25 cellular contexts compared by ENCODE assay signal in the genomic region with DNA sequence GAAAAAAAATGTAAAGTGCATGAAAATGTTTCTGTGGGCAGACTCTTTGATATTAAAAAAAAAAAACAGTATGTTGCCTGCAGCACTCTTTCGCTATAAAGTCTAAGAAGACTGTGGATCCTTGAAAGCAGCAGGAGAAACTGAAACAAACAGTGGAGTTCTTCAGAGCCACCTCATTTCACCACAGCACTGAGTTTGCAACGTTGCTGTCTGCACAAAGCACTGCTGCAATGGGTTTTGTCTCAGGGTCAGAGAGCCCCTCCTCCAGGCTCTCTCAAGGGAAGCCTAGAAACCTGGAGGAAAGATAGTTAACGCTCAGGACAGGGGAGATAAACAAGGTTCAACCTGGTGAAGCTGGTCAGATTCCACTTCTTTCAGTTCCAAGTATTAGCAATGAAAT.
DNase-seq lines count a peak whose midpoint lies in the region; ATAC-seq, FAIRE-seq and TF ChIP-seq lines count a peak whose summit lies in the region.
"Had no signal": no experiment of that assay in that cellular context is flagged by ENCODE, and none has a peak within 500 bp of the region (broad histone marks: within the 10 kb centered on the region; RNA-seq: fewer than 3 reads in every experiment).

No MANE protein-coding gene starts in this region.

- WGBS in iPS DF 6.9 (ENCODE audit: insufficient coverage, insufficient read length), result no CpG with 5 or more reads among the region's 3 CpGs
- WGBS in right lobe of liver (ENCODE audit: insufficient coverage, low coverage, low lambda C conversion rate, missing lambda C conversion rate), result 14% methylated on average over 2 of the region's 3 CpGs

- TF ChIP-seq CTCF in kidney (IDR thresholded peaks at IDR 0.05; ENCODE audit: borderline replicate concordance, extremely low read depth, insufficient read depth), result no peak
- no peak for TF ChIP-seq CTCF in right lobe of liver (IDR thresholded peaks at IDR 0.05)

- no peak for TF ChIP-seq POLR2A in right lobe of liver (IDR thresholded peaks at IDR 0.05)

- peak overlapping the region; percentile 60 for H3K4me2 ChIP-seq in BLaER1

- ATAC-seq in GM19035 (IDR thresholded peaks at IDR 0.05; ENCODE audit: unreplicated experiment), result peak; percentile 90
- ATAC-seq in HG03469 (IDR thresholded peaks at IDR 0.05; ENCODE audit: unreplicated experiment), result peak; percentile 89
- ATAC-seq in right lobe of liver, result no peak
- ATAC-seq: activated CD8-positive, alpha-beta T cell treated with anti-CD3 and anti-CD28 coated beads for 36 hours; activated naive CD4-positive, alpha-beta T cell treated with anti-CD3 and anti-CD28 coated beads, Interleukin-2, amount 50 U/mL, for 72 hours; activated T-cell treated with anti-CD3 and anti-CD28 coated beads, Interleukin-2, amount 50 U/mL, for 72 hours; Right ventricle myocardium inferior had no signal

- H3K4me3 ChIP-seq in BLaER1, result no peak overlapping the region
- H3K4me3 ChIP-seq in iPS DF 6.9 (ENCODE audit: low read length), result no peak overlapping the region
- H3K4me3 ChIP-seq in kidney (ENCODE audit: low read length in 2 of 2), result no peak overlapping the region
- no peak overlapping the region for H3K4me3 ChIP-seq in right lobe of liver
- H3K4me3 ChIP-seq: colonic mucosa, right atrium auricular region, transverse colon had no signal

- no peak for FAIRE-seq in kidney (lab: Jason Lieb, UNC)
- FAIRE-seq: A204.1, HTR-8/SVneo had no signal

- H3K27ac ChIP-seq in BLaER1 (peak overlapping the region; percentile 28; the same call in 1 of the 2 replicates), iPS DF 6.9 (ENCODE audit: low read length) (no peak overlapping the region), kidney (ENCODE audit: low read depth in 2 of 2, low read length in 2 of 2) (no peak overlapping the region), right lobe of liver (no peak overlapping the region)
- H3K27ac ChIP-seq: colonic mucosa, neutrophil, right atrium auricular region, transverse colon, WERI-Rb-1 had no signal

- DNase-seq in iPS DF 6.9 (ENCODE audit: low read depth, low spot score), result peak; percentile 7
- DNase-seq in kidney, result no peak
- no peak for DNase-seq in right lobe of liver
- DNase-seq in OCI-M2 (lab: John Stamatoyannopoulos, UW; ENCODE audit: unreplicated experiment), result no peak
- no peak for DNase-seq in SHP77 treated with DMSO at 0.1 percent for 48 hours (lab: John Stamatoyannopoulos, UW)
- DNase-seq: activated CD8-positive, alpha-beta T cell treated with anti-CD3 and anti-CD28 coated beads for 36 hours; activated T-cell treated with anti-CD3 and anti-CD28 coated beads, Interleukin-2, amount 50 U/mL, for 72 hours; CD4-positive, alpha-beta memory T cell; colonic mucosa; DMS79 treated with DMSO at 0.1 percent for 48 hours; Karpas-422; NCI-H1092 treated with DMSO at 0.1 percent for 48 hours; NCI-H510A treated with DMSO at 0.1 percent for 48 hours; stimulated activated naive CD4-positive, alpha-beta T cell treated with Interleukin-2 at 50 U/mL for 16 hours; transverse colon; WERI-Rb-1 had no signal

- no peaks in the 10 kb centered on the region for H3K36me3 ChIP-seq in BLaER1
- no peaks in the 10 kb centered on the region for H3K36me3 ChIP-seq in iPS DF 6.9 (ENCODE audit: control insufficient read depth, insufficient read depth, low read length)
- H3K36me3 ChIP-seq in kidney (ENCODE audit: control insufficient read depth in 1 of 2, insufficient read depth in 2 of 2, low read length in 2 of 2), result no peaks in the 10 kb centered on the region
- no peaks in the 10 kb centered on the region for H3K36me3 ChIP-seq in right lobe of liver
- H3K36me3 ChIP-seq: colonic mucosa, neutrophil, right atrium auricular region, transverse colon, WERI-Rb-1 had no signal

- H3K27me3 ChIP-seq in BLaER1 (no peaks in the 10 kb centered on the region), iPS DF 6.9 (ENCODE audit: control insufficient read depth, insufficient read depth, low read length) (no peaks in the 10 kb centered on the region), right lobe of liver (no peaks in the 10 kb centered on the region)
- H3K27me3 ChIP-seq: colonic mucosa, neutrophil, right atrium auricular region, transverse colon had no signal

- intact Hi-C loops in kidney (cut with DNase I), result no loop called here
- intact Hi-C loops in right lobe of liver (cut with DNase I), result no loop called here

- H3K9ac ChIP-seq in BLaER1, result no peak overlapping the region
- H3K9ac ChIP-seq in kidney (ENCODE audit: low read length in 2 of 2), result no peak overlapping the region

- H3K4me1 ChIP-seq in BLaER1 (peaks cover 52% of the 10 kb centered on the region), iPS DF 6.9 (ENCODE audit: control insufficient read depth, insufficient read depth, low read length) (no peaks in the 10 kb centered on the region), kidney (ENCODE audit: control insufficient read depth in 1 of 2, insufficient read depth in 1 of 2, low read depth in 1 of 2, low read length in 2 of 2) (no peaks in the 10 kb centered on the region), right lobe of liver (no peaks in the 10 kb centered on the region)
- H3K4me1 ChIP-seq: colonic mucosa, right atrium auricular region, transverse colon had no signal

- no peaks in the 10 kb centered on the region for H4K20me1 ChIP-seq in BLaER1

- H3K9me3 ChIP-seq in BLaER1 (peaks cover 30% of the 10 kb centered on the region), iPS DF 6.9 (ENCODE audit: control insufficient read depth, insufficient read depth, low read length) (no peaks in the 10 kb centered on the region), kidney (ENCODE audit: control insufficient read depth in 1 of 2, low read length in 2 of 2) (peaks cover 0 to 5% of the 10 kb centered on the region in 2 donors), right lobe of liver (no peaks in the 10 kb centered on the region)
- H3K9me3 ChIP-seq: colonic mucosa, neutrophil, transverse colon had no signal

Comparison
In these comparisons a context has a peak if more than half of its experiments do, and no peak if none do; other contexts are left out.
1. ATAC-seq: peak in GM19035 (single experiment) and HG03469 (single experiment); none in right lobe of liver (0 of 4).